33 cellular contexts compared by ENCODE assay signal in the genomic region with DNA sequence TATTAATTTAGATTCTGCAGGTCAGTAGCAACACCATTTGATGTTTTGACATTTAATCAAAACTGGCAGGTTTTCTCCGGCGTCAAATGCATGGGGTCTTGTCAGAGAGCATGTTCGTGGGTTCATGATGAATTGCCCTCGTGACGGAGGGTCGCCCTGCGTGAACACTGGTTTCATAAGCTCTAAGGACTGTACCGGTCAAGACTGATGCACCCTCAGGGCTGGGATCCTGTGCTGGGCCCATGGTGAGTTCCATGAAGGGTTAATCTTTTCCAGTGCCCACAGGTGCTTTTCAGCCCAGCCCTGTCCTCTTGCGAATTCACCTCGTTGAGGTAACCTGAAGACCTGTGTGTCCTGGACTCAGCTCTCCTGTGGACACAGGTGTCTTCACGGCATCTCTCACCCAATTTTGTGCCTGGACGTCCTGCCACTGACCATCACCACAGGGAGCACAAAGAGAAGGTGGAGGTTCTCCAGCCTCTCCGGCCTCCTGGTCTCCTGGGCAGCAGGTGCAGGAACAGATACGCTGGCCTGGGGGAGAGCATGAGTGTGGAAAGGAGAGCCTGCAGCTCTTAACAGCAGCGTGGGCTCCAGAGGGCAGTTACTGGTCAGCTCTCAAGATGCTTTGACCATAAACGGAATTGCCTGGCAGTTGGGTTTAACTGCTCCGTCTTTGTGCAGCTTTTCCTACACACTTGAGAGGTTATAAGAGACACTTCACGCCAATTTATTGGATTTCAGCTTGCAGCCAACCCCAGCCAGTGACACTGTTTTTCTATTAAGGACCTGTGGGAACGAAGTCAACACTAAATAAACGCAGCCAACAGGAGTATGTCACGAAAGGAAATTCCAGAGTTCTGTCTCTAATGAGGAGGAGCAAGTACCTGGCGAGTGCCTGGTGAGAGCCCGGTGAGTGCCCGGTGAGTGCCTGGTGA. TPM values are rescaled to one million over a fixed set of nuclear protein-coding genes. Genes with fewer than 3 reads are reported as not detected.
"Had no signal": no experiment of that assay in that cellular context is flagged by ENCODE, and none has a peak within 500 bp of the region (broad histone marks: within the 10 kb centered on the region; RNA-seq: fewer than 3 reads in every experiment).

No MANE protein-coding gene starts in this region.

- H3K9me3 Mint-ChIP-seq: activated B cell treated with CpG ODN at 0.5 μM for 24 hours; activated CD4-positive, alpha-beta memory T cell treated with anti-CD3 and anti-CD28 coated beads for 36 hours; activated naive CD4-positive, alpha-beta T cell treated with anti-CD3 and anti-CD28 coated beads for 36 hours; activated T-cell treated with anti-CD3 and anti-CD28 coated beads, Interleukin-2, amount 50 U/mL, for 4 hours; activated T-helper 1 cell treated with anti-CD3 and anti-CD28 coated beads, Interleukin-12 subunit alpha, Interleukin-12 subunit beta, Interleukin-2, Interleukin-4 antibody, amounts not matched to agents 30 ng/mL and 10 ng/mL and 1 ng/mL, durations not matched to agents 14 hours and 24 hours and 36 hours; central memory CD8-positive, alpha-beta T cell; T-cell had no signal

- H3K27ac Mint-ChIP-seq: activated B cell treated with CpG ODN at 0.5 μM for 24 hours; activated CD4-positive, alpha-beta memory T cell treated with anti-CD3 and anti-CD28 coated beads for 36 hours; activated naive CD4-positive, alpha-beta T cell treated with anti-CD3 and anti-CD28 coated beads for 36 hours; activated naive CD8-positive, alpha-beta T cell; activated T-helper 1 cell treated with anti-CD3 and anti-CD28 coated beads, Interleukin-12 subunit alpha, Interleukin-12 subunit beta, Interleukin-2, Interleukin-4 antibody, amounts not matched to agents 30 ng/mL and 10 ng/mL and 1 ng/mL, durations not matched to agents 14 hours and 24 hours and 36 hours; T-cell; T-helper 17 cell had no signal

- H3K9me3 ChIP-seq: ascending aorta, Peyer's patch had no signal

- H3K4me3 ChIP-seq: ascending aorta, cardiac muscle cell, Peyer's patch had no signal

- H3K27ac ChIP-seq: ascending aorta, cardiac muscle cell, Peyer's patch had no signal

- H3K27me3 ChIP-seq: ascending aorta, Peyer's patch had no signal

- DNase-seq: activated B cell treated with CpG ODN at 0.5 μM for 24 hours; activated CD4-positive, alpha-beta memory T cell treated with anti-CD3 and anti-CD28 coated beads for 36 hours; activated CD4-positive, alpha-beta T cell treated with anti-CD3 and anti-CD28 coated beads for 4 hours; activated CD4-positive, alpha-beta T cell treated with anti-CD3 and anti-CD28 coated beads, Interleukin-2, amount 50 U/mL, for 1 hour; activated CD4-positive, CD25-positive, alpha-beta regulatory T cell treated with anti-CD3 and anti-CD28 coated beads, Interleukin-2, amount 50 U/mL, for 72 hours; activated CD8-positive, alpha-beta memory T cell treated with anti-CD3 and anti-CD28 coated beads, Interleukin-2, amount 50 U/mL, for 4 hours; activated gamma-delta T cell treated with Interleukin-2 at 50 U/mL for 16 hours; activated naive CD4-positive, alpha-beta T cell treated with anti-CD3 and anti-CD28 coated beads for 36 hours; activated T-cell treated with anti-CD3 and anti-CD28 coated beads for 4 hours; activated T-cell treated with anti-CD3 and anti-CD28 coated beads, Interleukin-2, amount 50 U/mL, for 4 hours; amniotic stem cell; Karpas-422; KBM-7; NCI-H1105; NCI-H1417 treated with DMSO at 0.1 percent for 48 hours; NCI-H187 treated with DMSO at 0.1 percent for 48 hours; NCI-H2081; NCI-H510A; NCI-H526 treated with DMSO at 0.1 percent for 48 hours; NCI-H774; PC-3; RPMI8226; SIG-M5; T-cell; T-helper 17 cell had no signal

- H3K4me1 Mint-ChIP-seq: activated B cell treated with CpG ODN at 0.5 μM for 24 hours; central memory CD8-positive, alpha-beta T cell had no signal

- H3K36me3 Mint-ChIP-seq: activated CD4-positive, alpha-beta memory T cell treated with anti-CD3 and anti-CD28 coated beads for 36 hours; activated naive CD8-positive, alpha-beta T cell; T-cell had no signal

- H3K4me1 ChIP-seq: ascending aorta, Peyer's patch had no signal

- ATAC-seq: activated T-cell treated with anti-CD3 and anti-CD28 coated beads, Interleukin-2, amount 50 U/mL, for 4 hours; PC-3; SK-N-SH treated with all-trans-retinoic acid at 6 μM for 48 hours; T-cell; T-helper 17 cell had no signal

- H3K4me3 Mint-ChIP-seq: activated B cell treated with CpG ODN at 0.5 μM for 24 hours; activated CD4-positive, alpha-beta memory T cell treated with anti-CD3 and anti-CD28 coated beads for 36 hours; activated naive CD4-positive, alpha-beta T cell treated with anti-CD3 and anti-CD28 coated beads for 36 hours; activated naive CD8-positive, alpha-beta T cell; activated T-cell treated with anti-CD3 and anti-CD28 coated beads, Interleukin-2, amount 50 U/mL, for 4 hours; activated T-helper 1 cell treated with anti-CD3 and anti-CD28 coated beads, Interleukin-12 subunit alpha, Interleukin-12 subunit beta, Interleukin-2, Interleukin-4 antibody, amounts not matched to agents 30 ng/mL and 10 ng/mL and 1 ng/mL, durations not matched to agents 14 hours and 24 hours and 36 hours; central memory CD8-positive, alpha-beta T cell; T-cell; T-helper 17 cell had no signal

- H3K36me3 ChIP-seq: ascending aorta, cardiac muscle cell, Peyer's patch had no signal

RNA-seq across cellular contexts. Expression of a gene that starts 37.4 kb away (rescaled TPM):
- total RNA-seq: activated naive CD4-positive, alpha-beta T cell treated with anti-CD3 and anti-CD28 coated beads for 36 hours; activated T-helper 1 cell treated with anti-CD3 and anti-CD28 coated beads, Interleukin-12 subunit alpha, Interleukin-12 subunit beta, Interleukin-2, Interleukin-4 antibody, amounts not matched to agents 30 ng/mL and 10 ng/mL and 1 ng/mL, durations not matched to agents 14 hours and 24 hours and 36 hours; ascending aorta; Peyer's patch; SK-MEL-5; T-cell; T-helper 17 cell had no signal
